8 cellular contexts compared by ENCODE assay signal in genomic region chr11:777288-778255, GRCh38. TPM values are rescaled to one million over a fixed set of nuclear protein-coding genes. Genes with fewer than 3 reads are reported as not detected.
DNase-seq lines count a peak whose midpoint lies in the region; ATAC-seq, FAIRE-seq and TF ChIP-seq lines count a peak whose summit lies in the region.

TSS of gene GATD1 (minus strand) at chr11:777487. CDS start at chr11:777462, 25 bp downstream.

- H3K27ac ChIP-seq in A549: peak within 1 kb of the TSS; percentile 91 to 95
- H3K27ac ChIP-seq in mammary epithelial cell (ENCODE audit: insufficient read depth, low read depth, low read length): peak within 1 kb of the TSS; percentile 63
- H3K27ac ChIP-seq in spleen: peak within 1 kb of the TSS; percentile 43 to 91 (median 84)

- peaks cover 43% of the 10 kb centered on the region for H3K4me1 ChIP-seq in A549
- H3K4me1 ChIP-seq in mammary epithelial cell (ENCODE audit: insufficient read depth, low read length): peaks cover 58% of the 10 kb centered on the region
- H3K4me1 ChIP-seq in spleen: peaks cover 14 to 74% (median 44%) of the 10 kb centered on the region in 6 donors

- peak within 1 kb of the TSS; percentile 100 for H3K4me2 ChIP-seq in A549
- H3K4me2 ChIP-seq in mammary epithelial cell (ENCODE audit: insufficient read depth, low read depth, low read length): peak within 1 kb of the TSS; percentile 98

- WGBS in A549 (ENCODE audit: missing lambda C conversion rate): 9% methylated on average over 14 of the region's 110 CpGs
- 0% methylated on average over 3 of the region's 110 CpGs for WGBS in mammary epithelial cell (ENCODE audit: low coverage, missing lambda C conversion rate)
- WGBS in spleen, 5 donors: 1 to 2% (median 1%) methylated on average over 60 to 110 of the region's 110 CpGs

- FAIRE-seq in A549 (lab: Jason Lieb, UNC): no peak

- no peaks in the 10 kb centered on the region for H3K9me3 Mint-ChIP-seq in immature natural killer cell

- dilution Hi-C loops in mammary epithelial cell (cut with HindIII; ENCODE audit: low sequenced_read_pairs): no loop called here

- H3K36me3 ChIP-seq in mammary epithelial cell (ENCODE audit: insufficient read depth, low read length) (peaks cover 6% of the 10 kb centered on the region), spleen (peaks cover 0 to 23% (median 13%) of the 10 kb centered on the region in 6 donors)

- ATAC-seq in A549 (peak; percentile 75 to 77), GM18861 (IDR thresholded peaks at IDR 0.05; ENCODE audit: unreplicated experiment) (peak; percentile 64), HG03097 (IDR thresholded peaks at IDR 0.05; ENCODE audit: low FRiP score, unreplicated experiment) (peak; percentile 66)

- peak within 1 kb of the TSS; percentile 81 for H2AFZ ChIP-seq in mammary epithelial cell (ENCODE audit: low read depth, low read length)

- peak within 1 kb of the TSS; percentile 37 to 87 (median 60) for H3K27ac Mint-ChIP-seq in immature natural killer cell

- no TSS peak for BruUV-seq in mammary epithelial cell (replicated peaks; lab: Mats Ljungman, UMichigan)

- no peak for TF ChIP-seq EP300 in A549 (IDR thresholded peaks at IDR 0.05)

- TF ChIP-seq POLR2A in A549 (IDR thresholded peaks at IDR 0.05; ENCODE audit: low read length) (peak; percentile 95), spleen (IDR thresholded peaks at IDR 0.05) (peak in 2 of 3 donors; percentile 33 to 67)

- H3K27me3 ChIP-seq in mammary epithelial cell (ENCODE audit: insufficient read depth, low read length) (no peaks in the 10 kb centered on the region), spleen (replicated peaks in 1 of 7) (no peaks in the 10 kb centered on the region)

- CTCF ChIA-PET in A549 (lab: Yijun Ruan, JAX): interaction anchor here (0.8 to 5.7 kb wide), 8 partner anchors 9 to 75 kb away, joined by 3 to 44 read pairs (median 4); partner anchors contain the start of gene CEND1
- CTCF ChIA-PET in mammary epithelial cell (lab: Charles Lee; ENCODE audit: low non-redundant PET): no interaction called here

- H3K79me2 ChIP-seq in mammary epithelial cell (ENCODE audit: insufficient read depth, low read length): peaks cover 75% of the 10 kb centered on the region

- H4K20me1 ChIP-seq in mammary epithelial cell (ENCODE audit: insufficient read depth, low read length): no peaks in the 10 kb centered on the region

- H3K9me3 ChIP-seq in A549: no peaks in the 10 kb centered on the region
- H3K9me3 ChIP-seq in mammary epithelial cell (replicated peaks; ENCODE audit: insufficient read depth, low read length): no peaks in the 10 kb centered on the region
- no peaks in the 10 kb centered on the region for H3K9me3 ChIP-seq in spleen

- H3K27me3 Mint-ChIP-seq in immature natural killer cell (ENCODE audit: low read depth in 3 of 3): peaks cover 0 to 7% (median 2%) of the 10 kb centered on the region in 3 donors

- POLR2A ChIA-PET in A549 (lab: Yijun Ruan, JAX): interaction anchor here (0.6 to 1.5 kb wide), 7 partner anchors 8 to 42 kb away, joined by 3 to 5 read pairs (median 4); partner anchors contain the start of genes CEND1 and TALDO1

- peak within 1 kb of the TSS; percentile 84 for H3K4me3 ChIP-seq in A549
- peak within 1 kb of the TSS; percentile 85 for H3K4me3 ChIP-seq in WI38 (ENCODE audit: low read depth, low read length)
- peak within 1 kb of the TSS; percentile 91 to 98 (median 96) for H3K4me3 ChIP-seq in mammary epithelial cell (replicated peaks in 1 of 3; ENCODE audit: insufficient read depth in 1 of 3, low read depth in 2 of 3, low read length in 3 of 3)
- H3K4me3 ChIP-seq in spleen: peak within 1 kb of the TSS; percentile 46 to 97 (median 76)

- peak within 1 kb of the TSS; percentile 83 for H3K9ac ChIP-seq in mammary epithelial cell (ENCODE audit: insufficient read depth, low read length)

- H3K4me1 Mint-ChIP-seq in immature natural killer cell: peaks cover 6 to 28% of the 10 kb centered on the region in 2 donors

- TF ChIP-seq CTCF in A549 (IDR thresholded peaks at IDR 0.05) (no peak), WI38 (IDR thresholded peaks at IDR 0.05; ENCODE audit: low read depth, low read length) (no peak), mammary epithelial cell (conservative IDR thresholded peaks at IDR 0.05 in 1 of 2, IDR thresholded peaks at IDR 0.05 in 1 of 2; ENCODE audit: extremely low read depth in 1 of 2, insufficient read depth in 1 of 2, low read depth in 1 of 2, low read length in 2 of 2) (no peak), spleen (IDR thresholded peaks at IDR 0.05 in 8 of 11, conservative IDR thresholded peaks at IDR 0.05 in 3 of 11) (no peak)

- TF ChIP-seq RAD21 in A549 (conservative IDR thresholded peaks at IDR 0.05 in 1 of 2, IDR thresholded peaks at IDR 0.05 in 1 of 2): no peak

- no peaks in the 10 kb centered on the region for H3K36me3 Mint-ChIP-seq in immature natural killer cell

- H3K4me3 Mint-ChIP-seq in immature natural killer cell: peak within 1 kb of the TSS; percentile 78 to 89 (median 83)

- intact Hi-C loops in mammary epithelial cell (cut with micrococcal nuclease) (loop anchor here (2.0 kb wide), 1 partner anchor 15 kb away; no protein-coding TSS in a partner anchor), spleen (cut with DNase I; ENCODE audit: low total_unique reads) (no loop called here)

- DNase-seq in A549 (ENCODE audit: low read depth in 1 of 2, low spot score in 1 of 2): peak; percentile 87 to 96
- peak; percentile 92 for DNase-seq in NCI-H2196 (lab: John Stamatoyannopoulos, UW; ENCODE audit: unreplicated experiment)
- DNase-seq in mammary epithelial cell: peak; percentile 84
- peak; percentile 93 to 94 (median 94) for DNase-seq in immature natural killer cell
- peak; percentile 99 for DNase-seq in spleen

- in situ Hi-C loops in mammary epithelial cell (cut with MboI; ENCODE audit: low sequenced_read_pairs in 2 of 2): no loop called here

TF ChIP-seq in A549, 52 proteins besides CTCF, POLR2A, EP300 and RAD21:
- no peak for TF ChIP-seq SMC3 (IDR thresholded peaks at IDR 0.05)
- TF ChIP-seq RARB (CRISPR knock-in tag; IDR thresholded peaks at IDR 0.05): no peak
- TF ChIP-seq EHF (CRISPR knock-in tag; IDR thresholded peaks at IDR 0.05): no peak
- TF ChIP-seq HEYL (CRISPR knock-in tag; IDR thresholded peaks at IDR 0.05): no peak
- TF ChIP-seq JUN (IDR thresholded peaks at IDR 0.05): peak; percentile 69 to 93; a peak in 4 of 5 replicates
- TF ChIP-seq NPAS2 (CRISPR knock-in tag; IDR thresholded peaks at IDR 0.05; ENCODE audit: borderline replicate concordance): peak; percentile 60; the same call in 1 of the 2 replicates
- no peak for TF ChIP-seq ZSCAN20 (CRISPR knock-in tag; IDR thresholded peaks at IDR 0.05)
- no peak for TF ChIP-seq KDM1A (IDR thresholded peaks at IDR 0.05; ENCODE audit: low read depth)
- no peak for TF ChIP-seq ATOH8 (CRISPR knock-in tag; IDR thresholded peaks at IDR 0.05; ENCODE audit: low read depth)
- TF ChIP-seq BHLHE40 (IDR thresholded peaks at IDR 0.05; ENCODE audit: low read depth, low read length): peak; percentile 65; the same call in 1 of the 2 replicates
- TF ChIP-seq, protein P1, sequence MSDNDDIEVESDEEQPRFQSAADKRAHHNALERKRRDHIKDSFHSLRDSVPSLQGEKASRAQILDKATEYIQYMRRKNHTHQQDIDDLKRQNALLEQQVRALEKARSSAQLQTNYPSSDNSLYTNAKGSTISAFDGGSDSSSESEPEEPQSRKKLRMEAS (IDR thresholded peaks at IDR 0.05): peak; percentile 47; the same call in 1 of the 2 replicates
- TF ChIP-seq SREBF2 (IDR thresholded peaks at IDR 0.05): no peak
- no peak for TF ChIP-seq CHD4 (IDR thresholded peaks at IDR 0.05; ENCODE audit: borderline replicate concordance)
- peak; percentile 92; the same call in 2 of the 3 replicates for TF ChIP-seq BCL3 (IDR thresholded peaks at IDR 0.05)
- TF ChIP-seq ESRRA (IDR thresholded peaks at IDR 0.05; ENCODE audit: borderline replicate concordance, low read length): no peak
- TF ChIP-seq PHF8 (IDR thresholded peaks at IDR 0.05; ENCODE audit: borderline replicate concordance, low read depth): peak; percentile 73; the same call in 1 of the 2 replicates

RNA-seq across cellular contexts. Expression of gene GATD1, which starts in this region (rescaled TPM):
- polyA plus RNA-seq in A549 (2011; rRNA removed) (14.5 and 16.8 TPM in 2 replicates), A549 (2017; fragmentation: RNase III; extraction: RNeasy Plus Mini Kit Qiagen cat#74134 plus additional on column Dnase treatment) (41.9 to 43.5 TPM (median 43.1 TPM) in 3 replicates), mammary epithelial cell (29.6 TPM), immature natural killer cell (1 to 10 TPM; 5.8 to 9.7 (median 6.7) TPM), spleen (10 to 100 TPM; 13.9 to 44.5 (median 17.4) TPM)
- polyA plus RNA-seq in A549 (2012; cell fraction: cytosol; rRNA removed): 82.8 and 96.7 TPM in 2 replicates
- 296 and 428 TPM in 2 replicates for polyA plus RNA-seq in A549 (2012; cell fraction: nucleus; rRNA removed)
- polyA minus RNA-seq in A549 (2011; rRNA and poly(A)+ RNA removed): 8.6 and 9.5 TPM in 2 replicates
- total RNA-seq in mammary epithelial cell (10 to 100 TPM; 47.0 to 78.2 TPM), spleen (10 to 100 TPM; 26.0 to 56.4 (median 50.9) TPM)
- polyA minus RNA-seq in mammary epithelial cell: 39.8 TPM

Comparison
In these comparisons a context has a peak if more than half of its experiments do, and no peak if none do; other contexts are left out.
1. Peak in every context shown above with its lines: DNase-seq, ATAC-seq, H3K4me3 ChIP-seq and H3K27ac ChIP-seq.